Comparison of ENCODE assay signal across 19 cellular contexts in the genomic region with DNA sequence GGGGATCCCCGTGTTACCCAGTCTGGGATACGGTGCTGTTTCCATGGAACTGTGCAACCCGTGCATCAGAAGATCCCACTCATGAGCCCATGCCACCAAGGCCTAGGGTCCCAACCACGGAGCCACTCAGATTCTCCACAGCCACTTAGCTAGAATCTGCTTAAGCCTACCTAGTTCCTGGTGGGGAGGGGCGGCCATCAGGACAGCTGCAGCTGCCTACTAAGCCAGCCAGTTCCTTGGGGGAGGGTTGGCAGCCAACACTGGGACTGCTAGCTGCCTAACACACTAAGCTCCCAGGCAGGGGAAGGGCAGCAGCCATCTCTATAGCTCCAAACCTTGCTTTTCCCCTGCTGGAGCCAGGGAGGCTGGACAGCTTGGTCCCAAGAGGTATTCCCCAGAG.
"Had no signal": no experiment of that assay in that cellular context is flagged by ENCODE, and none has a peak within 500 bp of the region (broad histone marks: within the 10 kb centered on the region; RNA-seq: fewer than 3 reads in every experiment).

No MANE protein-coding gene starts in this region.

- H3K4me1 ChIP-seq: heart left ventricle, parathyroid adenoma, prostate gland, right lobe of liver, spleen, testis, tibial nerve had no signal

- H2AFZ ChIP-seq: parathyroid adenoma had no signal

- H3K36me3 ChIP-seq: heart left ventricle, prostate gland, right lobe of liver, spleen, tibial nerve had no signal

- H3K9ac ChIP-seq: parathyroid adenoma had no signal

- H3K9me3 ChIP-seq: prostate gland, right lobe of liver, testis had no signal

- H3K27ac ChIP-seq: dorsolateral prefrontal cortex, heart left ventricle, parathyroid adenoma, prostate gland, right lobe of liver, spleen, testis, tibial nerve had no signal

- H3K4me3 ChIP-seq: dorsolateral prefrontal cortex, heart left ventricle, prostate gland, right lobe of liver, spleen, testis, tibial nerve had no signal

- H3K79me2 ChIP-seq: parathyroid adenoma had no signal

- DNase-seq: cortex of kidney; dorsolateral prefrontal cortex; effector CD8-positive, alpha-beta T cell; foreskin melanocyte; heart left ventricle; hippocampal formation; mesendoderm; naive B cell; retina; spleen; stimulated activated CD4-positive, alpha-beta T cell treated with anti-CD3 and anti-CD28 coated beads, Interleukin-15, amount 100 ng/mL, for 24 hours; stimulated activated CD4-positive, alpha-beta T cell treated with anti-CD3 and anti-CD28 coated beads, Interleukin-1b, Interleukin-23, amount 100 ng/mL, for 48 hours; stimulated activated CD4-positive, alpha-beta T cell treated with anti-CD3 and anti-CD28 coated beads, Interleukin-4, amount 100 ng/mL, for 24 hours; testis had no signal

- ATAC-seq: heart left ventricle; right lobe of liver; stimulated activated memory B cell treated with anti-CD40 and anti-IgM and Interleukin-4, amounts not matched to agents 10 μg/mL and 1 μg/mL and 100 μg/mL, for 72 hours had no signal

- H3K27me3 ChIP-seq: dorsolateral prefrontal cortex, heart left ventricle, right lobe of liver, spleen, testis, tibial nerve had no signal
